Comparison of ENCODE assay signal across 9 cellular contexts in genomic region chrX:40373025-40373424, GRCh38.
"Had no signal": no experiment of that assay in that cellular context is flagged by ENCODE, and none has a peak within 500 bp of the region (broad histone marks: within the 10 kb centered on the region; RNA-seq: fewer than 3 reads in every experiment).

No MANE protein-coding gene starts in this region.

- H3K4me1 Mint-ChIP-seq: GM23338, H9 had no signal

- H3K4me3 Mint-ChIP-seq: GM23338, H9, HFFc6 had no signal

- H3K9me3 Mint-ChIP-seq: GM23338, HFFc6 had no signal

- ATAC-seq: GM23338, K562 had no signal

- DNase-seq: H9, HCEC 1CT, HFFc6, IMR-90, KG1 had no signal

- H3K27ac Mint-ChIP-seq: GM23338, H9, HFFc6 had no signal

- FAIRE-seq: H1, H54, K562 had no signal
